1 cellular context compared by ENCODE assay signal in genomic region chr10:22637491-22637890, GRCh38.
TF ChIP-seq lines count a peak whose summit lies in the region.

No MANE protein-coding gene starts in this region.

TF ChIP-seq in H1, 55 proteins besides CTCF, POLR2A, EP300 and RAD21:
- TF ChIP-seq NANOG (IDR thresholded peaks at IDR 0.05; ENCODE audit: insufficient read depth, low read depth, low read length, poor library complexity, severe bottlenecking): no peak
- no peak for TF ChIP-seq SIN3A (conservative IDR thresholded peaks at IDR 0.05 in 1 of 2, IDR thresholded peaks at IDR 0.05 in 1 of 2; ENCODE audit: low read depth in 1 of 2, low read length in 2 of 2)
- TF ChIP-seq BACH1 (IDR thresholded peaks at IDR 0.05; ENCODE audit: low read length): no peak
- TF ChIP-seq KDM4A (IDR thresholded peaks at IDR 0.05; ENCODE audit: low read depth, low read length, severe bottlenecking): no peak
- TF ChIP-seq KDM5A (IDR thresholded peaks at IDR 0.05; ENCODE audit: low read length): no peak
- TF ChIP-seq, protein P1, sequence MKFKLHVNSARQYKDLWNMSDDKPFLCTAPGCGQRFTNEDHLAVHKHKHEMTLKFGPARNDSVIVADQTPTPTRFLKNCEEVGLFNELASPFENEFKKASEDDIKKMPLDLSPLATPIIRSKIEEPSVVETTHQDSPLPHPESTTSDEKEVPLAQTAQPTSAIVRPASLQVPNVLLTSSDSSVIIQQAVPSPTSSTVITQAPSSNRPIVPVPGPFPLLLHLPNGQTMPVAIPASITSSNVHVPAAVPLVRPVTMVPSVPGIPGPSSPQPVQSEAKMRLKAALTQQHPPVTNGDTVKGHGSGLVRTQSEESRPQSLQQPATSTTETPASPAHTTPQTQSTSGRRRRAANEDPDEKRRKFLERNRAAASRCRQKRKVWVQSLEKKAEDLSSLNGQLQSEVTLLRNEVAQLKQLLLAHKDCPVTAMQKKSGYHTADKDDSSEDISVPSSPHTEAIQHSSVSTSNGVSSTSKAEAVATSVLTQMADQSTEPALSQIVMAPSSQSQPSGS (IDR thresholded peaks at IDR 0.05; ENCODE audit: low read length): no peak
- TF ChIP-seq POU5F1 (IDR thresholded peaks at IDR 0.05; ENCODE audit: low read depth, low read length): no peak
- TF ChIP-seq JUND (IDR thresholded peaks at IDR 0.05; ENCODE audit: low read length): no peak
- no peak for TF ChIP-seq EGR1 (IDR thresholded peaks at IDR 0.05; ENCODE audit: borderline replicate concordance, low read depth, low read length)
- TF ChIP-seq SAP30 (IDR thresholded peaks at IDR 0.05; ENCODE audit: insufficient read depth, insufficient replicate concordance, low read length): no peak
- TF ChIP-seq YY1 (IDR thresholded peaks at IDR 0.05; ENCODE audit: low read depth, low read length): no peak
- TF ChIP-seq ASH2L (IDR thresholded peaks at IDR 0.05; ENCODE audit: low read length): no peak
